1 cellular context compared by ENCODE assay signal in genomic region chr11:107648247-107648646, GRCh38.
TF ChIP-seq lines count a peak whose summit lies in the region.

No MANE protein-coding gene starts in this region.

TF ChIP-seq in WTC11, 78 proteins besides CTCF, POLR2A, EP300 and RAD21 (continued from another document):
- no peak for TF ChIP-seq ZNF532 (CRISPR knock-in tag; IDR thresholded peaks at IDR 0.05; ENCODE audit: borderline replicate concordance)
TF ChIP-seq in WTC11: peak in this region for 0.
